In genomic region chr5:91521313-91521712, GRCh38 we compare ENCODE assay signal across 28 cellular contexts.
DNase-seq lines count a peak whose midpoint lies in the region; ATAC-seq, FAIRE-seq and TF ChIP-seq lines count a peak whose summit lies in the region.
"Had no signal": no experiment of that assay in that cellular context is flagged by ENCODE, and none has a peak within 500 bp of the region (broad histone marks: within the 10 kb centered on the region; RNA-seq: fewer than 3 reads in every experiment).

No MANE protein-coding gene starts in this region.

- no TSS peak for BruUV-seq in Panc1 (replicated peaks; lab: Mats Ljungman, UMichigan)

- no peak for ATAC-seq in Panc1
- no peak for ATAC-seq in esophagus mucosa
- ATAC-seq in HG03571 (IDR thresholded peaks at IDR 0.05; ENCODE audit: unreplicated experiment) = no peak

- intact Hi-C loops in Panc1 (cut with micrococcal nuclease; ENCODE audit: unreplicated experiment) (no loop called here), posterior cingulate gyrus (cut with DNase I) (no loop called here)

- no peak for FAIRE-seq in bronchial epithelial cell (lab: Jason Lieb, UNC)
- FAIRE-seq: G401.6, GM12892, GM18507, H1 had no signal

- no peak overlapping the region for H3K27ac ChIP-seq in Panc1 (ENCODE audit: low read length)
- H3K27ac ChIP-seq: 22Rv1, BLaER1, Peyer's patch had no signal

- H3K4me1 ChIP-seq in Panc1 (ENCODE audit: control insufficient read depth, insufficient read depth, low read length) = no peaks in the 10 kb centered on the region
- H3K4me1 ChIP-seq: BLaER1, Peyer's patch had no signal

- TF ChIP-seq CTCF in Panc1 (IDR thresholded peaks at IDR 0.05) (no peak), bronchial epithelial cell (IDR thresholded peaks at IDR 0.05; ENCODE audit: insufficient read depth, low read length, severe bottlenecking) (no peak)

- peak; percentile 41 for DNase-seq in DMS53 (lab: John Stamatoyannopoulos, UW)
- no peak for DNase-seq in DMS53 treated with DMSO at 0.1 percent for 48 hours (lab: John Stamatoyannopoulos, UW; ENCODE audit: unreplicated experiment)
- peak; percentile 39 for DNase-seq in HCEC 1CT
- peak; percentile 10 for DNase-seq in Panc1 (ENCODE audit: low read depth, low spot score)
- peak; percentile 75 for DNase-seq in bronchial epithelial cell (ENCODE audit: low read depth)
- no peak for DNase-seq in posterior cingulate gyrus
- DNase-seq: ACHN; CD4-positive, alpha-beta T cell; COR-L47; DMS 273 treated with DMSO at 0.1 percent for 48 hours; KBM-7; NCI-H1092 treated with DMSO at 0.1 percent for 48 hours; NCI-H1436 treated with DMSO at 0.1 percent for 48 hours; NCI-H1930; NCI-H2227 treated with DMSO at 0.1 percent for 48 hours; NCI-H510A treated with DMSO at 0.1 percent for 48 hours; NCI-H774; NK-92 treated with Interleukin-12 subunit alpha and Interleukin-12 subunit beta, amount 100 ng/mL, for 24 hours; Peyer's patch; Right ventricle myocardium superior had no signal

- no peaks in the 10 kb centered on the region for H3K9me3 ChIP-seq in Panc1 (ENCODE audit: control insufficient read depth, insufficient read depth, low read depth, low read length)
- H3K9me3 ChIP-seq: BLaER1, Peyer's patch had no signal

- H3K27me3 ChIP-seq in Panc1 (ENCODE audit: control insufficient read depth, insufficient read depth, low read length) = no peaks in the 10 kb centered on the region
- H3K27me3 ChIP-seq in bronchial epithelial cell (ENCODE audit: control insufficient read depth, insufficient read depth, low read length) = no peaks in the 10 kb centered on the region
- H3K27me3 ChIP-seq: BLaER1, Peyer's patch had no signal

- CTCF ChIA-PET in Panc1 (lab: Charles Lee) = no interaction called here

- H3K4me3 ChIP-seq in Panc1 (ENCODE audit: low read depth in 2 of 2, low read length in 2 of 2) (no peak overlapping the region), bronchial epithelial cell (ENCODE audit: low read depth, low read length) (no peak overlapping the region)
- H3K4me3 ChIP-seq: BLaER1, Peyer's patch had no signal

- in situ Hi-C loops in Panc1 (cut with HindIII; ENCODE audit: low pct_unique_long_range_greater_than_20kb, low sequenced_read_pairs) = no loop called here

- POLR2A ChIA-PET in Panc1 (lab: Charles Lee) = no interaction called here

- H3K36me3 ChIP-seq in Panc1 (ENCODE audit: control insufficient read depth, insufficient read depth, low read length) (no peaks in the 10 kb centered on the region), bronchial epithelial cell (ENCODE audit: control insufficient read depth, insufficient read depth, low read length) (no peaks in the 10 kb centered on the region)
- H3K36me3 ChIP-seq: BLaER1, Peyer's patch had no signal

Comparison
In these comparisons a context has a peak if more than half of its experiments do, and no peak if none do; other contexts are left out.
1. DNase-seq: peak in DMS53 (single experiment), HCEC 1CT (single experiment), Panc1 (single experiment) and bronchial epithelial cell (single experiment); none in DMS53 treated with DMSO at 0.1 percent for 48 hours (single experiment) and posterior cingulate gyrus (0 of 10).